22 cellular contexts compared by ENCODE assay signal in genomic region chr11:45751430-45751829, GRCh38. TPM values are rescaled to one million over a fixed set of nuclear protein-coding genes. Genes with fewer than 3 reads are reported as not detected.
DNase-seq lines count a peak whose midpoint lies in the region; ATAC-seq and TF ChIP-seq lines count a peak whose summit lies in the region.
"Had no signal": no experiment of that assay in that cellular context is flagged by ENCODE, and none has a peak within 500 bp of the region (broad histone marks: within the 10 kb centered on the region; RNA-seq: fewer than 3 reads in every experiment).

No MANE protein-coding gene starts in this region.

- peaks cover 6% of the 10 kb centered on the region for H3K27me3 Mint-ChIP-seq in glutamatergic neuron (ENCODE audit: unreplicated experiment)

- H2AFZ ChIP-seq in hepatocyte, result no peak overlapping the region

- H3K4me2 ChIP-seq in hepatocyte, result no peak overlapping the region
- H3K4me2 ChIP-seq: KMS-11 had no signal

- TF ChIP-seq CTCF in glutamatergic neuron (IDR thresholded peaks at IDR 0.05; ENCODE audit: partially characterized antibody, unreplicated experiment) (no peak), hepatocyte (IDR thresholded peaks at IDR 0.05; ENCODE audit: poor library complexity) (no peak)

- DNase-seq in DMS79 treated with DMSO at 0.1 percent for 48 hours (lab: John Stamatoyannopoulos, UW) (peak; percentile 55), DMS79 (lab: John Stamatoyannopoulos, UW) (no peak), NCI-H748 (lab: John Stamatoyannopoulos, UW; ENCODE audit: unreplicated experiment) (peak; percentile 90), glutamatergic neuron (peak; percentile 59), retina (peak; percentile 82), GOT3 (lab: John Stamatoyannopoulos, UW) (no peak), hepatocyte (ENCODE audit: low spot score) (no peak)
- DNase-seq: activated CD4-positive, alpha-beta T cell treated with anti-CD3 and anti-CD28 coated beads, Interleukin-2, amount 50 U/mL, for 1 hour; activated CD8-positive, alpha-beta memory T cell treated with anti-CD3 and anti-CD28 coated beads, Interleukin-2, amount 50 U/mL, for 48 hours; activated gamma-delta T cell treated with Interleukin-2 at 50 U/mL for 16 hours; aorta; C1 segment of cervical spinal cord; DMS153; kidney; natural killer cell; NCI-H1092; NCI-H2107; stimulated activated CD4-positive, alpha-beta T cell treated with anti-CD3 and anti-CD28 coated beads, Interleukin-15, amount 100 ng/mL, for 24 hours; stimulated activated naive B cell treated with anti-CD40 and anti-IgM and Interleukin-4, amounts not matched to agents 10 μg/mL and 1 μg/mL and 100 μg/mL, for 72 hours; transverse colon had no signal

- H3K27ac Mint-ChIP-seq in glutamatergic neuron (ENCODE audit: unreplicated experiment), result peak overlapping the region; percentile 78
- H3K27ac Mint-ChIP-seq: natural killer cell; stimulated activated naive B cell treated with anti-CD40 and anti-IgM and Interleukin-4, amounts not matched to agents 10 μg/mL and 1 μg/mL and 100 μg/mL, for 72 hours had no signal

- H3K79me2 ChIP-seq in hepatocyte, result no peaks in the 10 kb centered on the region

- no peak for ATAC-seq in GM21529 (IDR thresholded peaks at IDR 0.05; ENCODE audit: unreplicated experiment)
- ATAC-seq: natural killer cell; stimulated activated naive B cell treated with anti-CD40 and anti-IgM and Interleukin-4, amounts not matched to agents 10 μg/mL and 1 μg/mL and 100 μg/mL, for 72 hours had no signal

- no peak overlapping the region for H3K4me3 ChIP-seq in hepatocyte
- H3K4me3 ChIP-seq: transverse colon had no signal

- peak overlapping the region; percentile 69 for H3K4me3 Mint-ChIP-seq in glutamatergic neuron (ENCODE audit: unreplicated experiment)
- H3K4me3 Mint-ChIP-seq: natural killer cell; stimulated activated naive B cell treated with anti-CD40 and anti-IgM and Interleukin-4, amounts not matched to agents 10 μg/mL and 1 μg/mL and 100 μg/mL, for 72 hours had no signal

- H3K9me3 Mint-ChIP-seq in glutamatergic neuron (ENCODE audit: unreplicated experiment), result peaks cover 1% of the 10 kb centered on the region
- H3K9me3 Mint-ChIP-seq: natural killer cell; stimulated activated naive B cell treated with anti-CD40 and anti-IgM and Interleukin-4, amounts not matched to agents 10 μg/mL and 1 μg/mL and 100 μg/mL, for 72 hours had no signal

- peaks cover 5% of the 10 kb centered on the region for H3K36me3 Mint-ChIP-seq in glutamatergic neuron (ENCODE audit: unreplicated experiment)
- H3K36me3 Mint-ChIP-seq: natural killer cell; stimulated activated naive B cell treated with anti-CD40 and anti-IgM and Interleukin-4, amounts not matched to agents 10 μg/mL and 1 μg/mL and 100 μg/mL, for 72 hours had no signal

- no peak overlapping the region for H3K27ac ChIP-seq in hepatocyte
- H3K27ac ChIP-seq: KMS-11, transverse colon had no signal

- H3K36me3 ChIP-seq in hepatocyte (replicated peaks; ENCODE audit: insufficient read depth, low read depth), result no peaks in the 10 kb centered on the region
- H3K36me3 ChIP-seq: transverse colon had no signal

- H3K4me1 ChIP-seq in hepatocyte (ENCODE audit: insufficient read depth), result peaks cover 2% of the 10 kb centered on the region
- H3K4me1 ChIP-seq: transverse colon had no signal

- H3K9me2 ChIP-seq in hepatocyte (replicated peaks; ENCODE audit: insufficient read depth), result no peaks in the 10 kb centered on the region

- no peaks in the 10 kb centered on the region for H4K20me1 ChIP-seq in hepatocyte (ENCODE audit: insufficient read depth, poor library complexity, severe bottlenecking)

- 72% methylated on average over 7 of the region's 7 CpGs for WGBS in hepatocyte (ENCODE audit: low lambda C conversion rate, missing lambda C conversion rate)

- H3K4me1 Mint-ChIP-seq in glutamatergic neuron (ENCODE audit: low read depth, unreplicated experiment), result peaks cover 18% of the 10 kb centered on the region
- H3K4me1 Mint-ChIP-seq: natural killer cell; stimulated activated naive B cell treated with anti-CD40 and anti-IgM and Interleukin-4, amounts not matched to agents 10 μg/mL and 1 μg/mL and 100 μg/mL, for 72 hours had no signal

- peaks cover 4% of the 10 kb centered on the region for H3K27me3 ChIP-seq in hepatocyte

- H3K9me3 ChIP-seq in hepatocyte (ENCODE audit: low read depth), result no peaks in the 10 kb centered on the region
- H3K9me3 ChIP-seq: transverse colon had no signal

RNA-seq across cellular contexts. Expression of gene SLC35C1, which starts 53.5 kb away (rescaled TPM):
- total RNA-seq in glutamatergic neuron (ENCODE audit: unreplicated experiment) (20.9 TPM), hepatocyte (11.1 and 12.7 TPM in 2 replicates)
- 22.1 and 25.0 TPM in 2 replicates for polyA plus RNA-seq in hepatocyte

Comparison
In these comparisons a context has a peak if more than half of its experiments do, and no peak if none do; other contexts are left out.
1. DNase-seq: peak in DMS79 treated with DMSO at 0.1 percent for 48 hours (single experiment), NCI-H748 (single experiment), glutamatergic neuron (single experiment) and retina (single experiment); none in DMS79 (single experiment), GOT3 (single experiment) and hepatocyte (single experiment).